ENCODE assay signal across 11 cellular contexts in the genomic region with DNA sequence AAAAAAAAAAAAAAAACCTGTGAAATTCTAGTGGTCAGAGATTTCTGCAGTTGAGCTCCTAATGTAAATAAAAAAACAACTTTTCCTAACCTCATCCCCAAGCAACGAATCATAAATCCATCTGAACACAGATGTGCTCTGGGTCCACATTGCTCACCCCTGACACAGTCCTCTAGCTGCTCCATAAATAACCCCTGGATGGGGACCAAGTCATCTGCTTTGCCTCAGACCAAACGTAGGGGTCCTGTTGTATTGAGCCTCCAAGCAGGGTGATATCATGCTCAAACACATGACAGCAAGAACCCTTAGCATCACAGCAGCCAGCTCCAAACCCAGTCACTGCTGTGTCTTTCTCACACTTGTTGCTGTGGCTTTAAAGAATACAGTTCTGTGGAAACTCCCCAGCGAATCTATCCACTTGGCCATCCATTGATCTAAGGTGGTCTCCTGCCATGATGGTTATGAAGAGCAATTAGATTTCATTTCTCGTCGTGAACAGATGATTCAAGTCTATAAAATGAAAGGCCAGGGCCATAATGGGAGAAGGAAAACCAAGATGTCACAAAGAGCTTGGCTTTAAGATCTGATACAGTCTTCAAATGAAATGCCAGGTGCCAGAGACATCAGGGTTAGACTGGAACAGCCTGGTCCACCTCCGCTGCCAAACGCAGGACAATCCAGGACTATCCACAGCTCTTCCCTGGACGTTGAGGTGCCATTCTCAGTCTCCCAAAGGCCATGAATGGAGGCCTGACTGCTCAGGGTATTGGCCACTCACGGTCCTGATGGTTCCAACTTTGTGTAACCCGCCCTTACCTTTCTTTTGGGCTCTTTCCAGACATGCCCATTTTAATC. TPM values are rescaled to one million over a fixed set of nuclear protein-coding genes. Genes with fewer than 3 reads are reported as not detected.
DNase-seq lines count a peak whose midpoint lies in the region; ATAC-seq, FAIRE-seq and TF ChIP-seq lines count a peak whose summit lies in the region.
"Had no signal": no experiment of that assay in that cellular context is flagged by ENCODE, and none has a peak within 500 bp of the region (broad histone marks: within the 10 kb centered on the region; RNA-seq: fewer than 3 reads in every experiment).

No MANE protein-coding gene starts in this region.

- peak; percentile 73 for DNase-seq in brain pericyte (ENCODE audit: low read depth, low spot score)
- DNase-seq in urothelium cell line (ENCODE audit: low spot score) = no peak
- DNase-seq in left lobe of liver (ENCODE audit: low spot score) = no peak
- DNase-seq: activated B cell treated with CpG ODN at 0.5 μM for 24 hours had no signal

- H3K9me3 Mint-ChIP-seq in stimulated activated memory B cell treated with anti-CD40 and anti-IgM and Interleukin-4, amounts not matched to agents 10 μg/mL and 1 μg/mL and 100 μg/mL, for 72 hours = no peaks in the 10 kb centered on the region
- H3K9me3 Mint-ChIP-seq: activated B cell treated with CpG ODN at 0.5 μM for 24 hours; activated naive CD4-positive, alpha-beta T cell treated with anti-CD3 and anti-CD28 coated beads, Interleukin-2, amount 50 U/mL, for 24 hours had no signal

- no peak overlapping the region for H3K27ac ChIP-seq in HEK293 (ENCODE audit: extremely low read depth, low read depth, low read length)

- no peaks in the 10 kb centered on the region for H3K27me3 ChIP-seq in iPS-15b (ENCODE audit: control insufficient read depth, insufficient read depth, low read length)

- H3K27me3 Mint-ChIP-seq in stimulated activated memory B cell treated with anti-CD40 and anti-IgM and Interleukin-4, amounts not matched to agents 10 μg/mL and 1 μg/mL and 100 μg/mL, for 72 hours = no peaks in the 10 kb centered on the region
- H3K27me3 Mint-ChIP-seq: activated B cell treated with CpG ODN at 0.5 μM for 24 hours; activated naive CD4-positive, alpha-beta T cell treated with anti-CD3 and anti-CD28 coated beads, Interleukin-2, amount 50 U/mL, for 24 hours had no signal

- no peak for ATAC-seq in stimulated activated memory B cell treated with anti-CD40 and anti-IgM and Interleukin-4, amounts not matched to agents 10 μg/mL and 1 μg/mL and 100 μg/mL, for 72 hours
- ATAC-seq in left lobe of liver (no peak), GM18868 (IDR thresholded peaks at IDR 0.05; ENCODE audit: unreplicated experiment) (no peak), GM18502 (IDR thresholded peaks at IDR 0.05; ENCODE audit: poor library complexity, unreplicated experiment) (no peak)
- ATAC-seq: K562 had no signal

- POLR2A ChIA-PET in HEK293 (lab: Yijun Ruan, JAX) = interaction anchor here (0.5 to 1.2 kb wide), 3 partner anchors 25 to 39 kb away, joined by 3 to 6 read pairs (median 4); no protein-coding TSS in a partner anchor

- H3K27ac Mint-ChIP-seq in stimulated activated memory B cell treated with anti-CD40 and anti-IgM and Interleukin-4, amounts not matched to agents 10 μg/mL and 1 μg/mL and 100 μg/mL, for 72 hours = peak overlapping the region; percentile 23
- H3K27ac Mint-ChIP-seq: activated B cell treated with CpG ODN at 0.5 μM for 24 hours; activated naive CD4-positive, alpha-beta T cell treated with anti-CD3 and anti-CD28 coated beads, Interleukin-2, amount 50 U/mL, for 24 hours had no signal

- no peaks in the 10 kb centered on the region for H3K36me3 ChIP-seq in HEK293 (ENCODE audit: control insufficient read depth in 2 of 2, insufficient read depth in 1 of 2, low read length in 2 of 2)
- H3K36me3 ChIP-seq in iPS-15b (ENCODE audit: control insufficient read depth, insufficient read depth, low read length) = no peaks in the 10 kb centered on the region

- peaks cover 25% of the 10 kb centered on the region for H3K4me1 Mint-ChIP-seq in stimulated activated memory B cell treated with anti-CD40 and anti-IgM and Interleukin-4, amounts not matched to agents 10 μg/mL and 1 μg/mL and 100 μg/mL, for 72 hours

- H3K4me3 Mint-ChIP-seq in stimulated activated memory B cell treated with anti-CD40 and anti-IgM and Interleukin-4, amounts not matched to agents 10 μg/mL and 1 μg/mL and 100 μg/mL, for 72 hours = no peak overlapping the region
- H3K4me3 Mint-ChIP-seq: activated B cell treated with CpG ODN at 0.5 μM for 24 hours; activated naive CD4-positive, alpha-beta T cell treated with anti-CD3 and anti-CD28 coated beads, Interleukin-2, amount 50 U/mL, for 24 hours had no signal

- no peak for FAIRE-seq in urothelium cell line (lab: Jason Lieb, UNC)
- FAIRE-seq: K562 had no signal

- CTCF ChIA-PET in HEK293 (lab: Yijun Ruan, JAX) = interaction anchor here (1.3 to 1.5 kb wide), 2 partner anchors 77 to 127 kb away, joined by 3 read pairs; no protein-coding TSS in a partner anchor

- H3K36me3 Mint-ChIP-seq in stimulated activated memory B cell treated with anti-CD40 and anti-IgM and Interleukin-4, amounts not matched to agents 10 μg/mL and 1 μg/mL and 100 μg/mL, for 72 hours = no peaks in the 10 kb centered on the region
- H3K36me3 Mint-ChIP-seq: activated naive CD4-positive, alpha-beta T cell treated with anti-CD3 and anti-CD28 coated beads, Interleukin-2, amount 50 U/mL, for 24 hours had no signal

- peaks cover 34% of the 10 kb centered on the region for H3K4me1 ChIP-seq in HEK293 (ENCODE audit: control insufficient read depth, insufficient read depth, low read length)
- H3K4me1 ChIP-seq in iPS-15b (ENCODE audit: control insufficient read depth, insufficient read depth, low read length) = peaks cover 24% of the 10 kb centered on the region

- peak overlapping the region; percentile 14 for H3K9ac ChIP-seq in iPS-15b (ENCODE audit: low read depth, low read length)

- no peak overlapping the region for H3K4me3 ChIP-seq in HEK293 (ENCODE audit: low read depth, low read length)
- no peak overlapping the region for H3K4me3 ChIP-seq in iPS-15b (ENCODE audit: low read depth, low read length)
- H3K4me3 ChIP-seq: K562 had no signal

- TF ChIP-seq CTCF in HEK293 (tag by site-specific recombination; IDR thresholded peaks at IDR 0.05) = no peak

- H3K9me3 ChIP-seq in HEK293 (ENCODE audit: control insufficient read depth, insufficient read depth, low read depth, low read length) = no peaks in the 10 kb centered on the region
- H3K9me3 ChIP-seq in iPS-15b (ENCODE audit: control insufficient read depth, insufficient read depth, low read length) = no peaks in the 10 kb centered on the region

TF ChIP-seq in HEK293, 187 proteins besides CTCF, POLR2A, EP300 and RAD21 (continues in another document):
- TF ChIP-seq ZBTB48 (tag by site-specific recombination; IDR thresholded peaks at IDR 0.05) (peak; percentile 37; the same call in 1 of the 2 replicates), GFI1B (tag by site-specific recombination; IDR thresholded peaks at IDR 0.05) (no peak), ZNF335 (tag by site-specific recombination; conservative IDR thresholded peaks at IDR 0.05) (no peak), ZNF174 (tag by site-specific recombination; IDR thresholded peaks at IDR 0.05) (no peak), ZSCAN16 (tag by site-specific recombination; IDR thresholded peaks at IDR 0.05) (no peak), SCRT1 (tag by site-specific recombination; IDR thresholded peaks at IDR 0.05; ENCODE audit: borderline replicate concordance) (0 out of 2 replicates have a peak, but pooled peaks have one; percentile 34)
- TF ChIP-seq, protein P1, sequence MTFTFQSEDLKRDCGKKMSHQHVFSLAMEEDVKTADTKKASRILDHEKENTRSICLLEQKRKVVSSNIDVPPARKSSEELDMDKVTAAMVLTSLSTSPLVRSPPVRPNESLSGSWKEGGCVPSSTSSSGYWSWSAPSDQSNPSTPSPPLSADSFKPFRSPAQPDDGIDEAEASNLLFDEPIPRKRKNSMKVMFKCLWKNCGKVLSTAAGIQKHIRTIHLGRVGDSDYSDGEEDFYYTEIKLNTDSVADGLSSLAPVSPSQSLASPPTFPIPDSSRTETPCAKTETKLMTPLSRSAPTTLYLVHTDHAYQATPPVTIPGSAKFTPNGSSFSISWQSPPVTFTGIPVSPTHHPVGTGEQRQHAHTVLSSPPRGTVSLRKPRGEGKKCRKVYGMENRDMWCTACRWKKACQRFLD (tag by site-specific recombination; IDR thresholded peaks at IDR 0.05) = no peak
- TF ChIP-seq, protein P2, sequence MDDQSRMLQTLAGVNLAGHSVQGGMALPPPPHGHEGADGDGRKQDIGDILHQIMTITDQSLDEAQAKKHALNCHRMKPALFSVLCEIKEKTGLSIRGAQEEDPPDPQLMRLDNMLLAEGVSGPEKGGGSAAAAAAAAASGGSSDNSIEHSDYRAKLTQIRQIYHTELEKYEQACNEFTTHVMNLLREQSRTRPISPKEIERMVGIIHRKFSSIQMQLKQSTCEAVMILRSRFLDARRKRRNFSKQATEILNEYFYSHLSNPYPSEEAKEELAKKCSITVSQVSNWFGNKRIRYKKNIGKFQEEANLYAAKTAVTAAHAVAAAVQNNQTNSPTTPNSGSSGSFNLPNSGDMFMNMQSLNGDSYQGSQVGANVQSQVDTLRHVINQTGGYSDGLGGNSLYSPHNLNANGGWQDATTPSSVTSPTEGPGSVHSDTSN (CRISPR knock-in tag; IDR thresholded peaks at IDR 0.05) = no peak
- TF ChIP-seq, protein P3, sequence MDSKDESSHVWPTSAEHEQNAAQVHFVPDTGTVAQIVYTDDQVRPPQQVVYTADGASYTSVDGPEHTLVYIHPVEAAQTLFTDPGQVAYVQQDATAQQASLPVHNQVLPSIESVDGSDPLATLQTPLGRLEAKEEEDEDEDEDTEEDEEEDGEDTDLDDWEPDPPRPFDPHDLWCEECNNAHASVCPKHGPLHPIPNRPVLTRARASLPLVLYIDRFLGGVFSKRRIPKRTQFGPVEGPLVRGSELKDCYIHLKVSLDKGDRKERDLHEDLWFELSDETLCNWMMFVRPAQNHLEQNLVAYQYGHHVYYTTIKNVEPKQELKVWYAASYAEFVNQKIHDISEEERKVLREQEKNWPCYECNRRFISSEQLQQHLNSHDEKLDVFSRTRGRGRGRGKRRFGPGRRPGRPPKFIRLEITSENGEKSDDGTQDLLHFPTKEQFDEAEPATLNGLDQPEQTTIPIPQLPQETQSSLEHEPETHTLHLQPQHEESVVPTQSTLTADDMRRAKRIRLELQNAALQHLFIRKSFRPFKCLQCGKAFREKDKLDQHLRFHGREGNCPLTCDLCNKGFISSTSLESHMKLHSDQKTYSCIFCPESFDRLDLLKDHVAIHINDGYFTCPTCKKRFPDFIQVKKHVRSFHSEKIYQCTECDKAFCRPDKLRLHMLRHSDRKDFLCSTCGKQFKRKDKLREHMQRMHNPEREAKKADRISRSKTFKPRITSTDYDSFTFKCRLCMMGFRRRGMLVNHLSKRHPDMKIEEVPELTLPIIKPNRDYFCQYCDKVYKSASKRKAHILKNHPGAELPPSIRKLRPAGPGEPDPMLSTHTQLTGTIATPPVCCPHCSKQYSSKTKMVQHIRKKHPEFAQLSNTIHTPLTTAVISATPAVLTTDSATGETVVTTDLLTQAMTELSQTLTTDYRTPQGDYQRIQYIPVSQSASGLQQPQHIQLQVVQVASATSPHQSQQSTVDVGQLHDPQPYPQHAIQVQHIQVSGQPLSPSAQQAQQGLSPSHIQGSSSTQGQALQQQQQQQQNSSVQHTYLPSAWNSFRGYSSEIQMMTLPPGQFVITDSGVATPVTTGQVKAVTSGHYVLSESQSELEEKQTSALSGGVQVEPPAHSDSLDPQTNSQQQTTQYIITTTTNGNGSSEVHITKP (tag by site-specific recombination; IDR thresholded peaks at IDR 0.05) = peak; percentile 39; the same call in 1 of the 2 replicates

RNA-seq across cellular contexts. Expression of a gene that starts 39.0 kb away (rescaled TPM):
- total RNA-seq in left lobe of liver = 23.7 TPM
